Comparison of ENCODE assay signal across 8 cellular contexts in genomic region chr4:74098628-74098995, GRCh38. TPM values are rescaled to one million over a fixed set of nuclear protein-coding genes. Genes with fewer than 3 reads are reported as not detected.
DNase-seq lines count a peak whose midpoint lies in the region; ATAC-seq, FAIRE-seq and TF ChIP-seq lines count a peak whose summit lies in the region.

No MANE protein-coding gene starts in this region.

- H3K27ac ChIP-seq in HEK293 (ENCODE audit: extremely low read depth, low read depth, low read length) = peak overlapping the region; percentile 55; the same call in 1 of the 2 replicates
- peak overlapping the region in 19 of 21 experiments; percentile 39 to 86 (median 70) for H3K27ac ChIP-seq in skin epidermis

- no peak overlapping the region for H3K27ac Mint-ChIP-seq in activated T-helper 2 cell treated with anti-CD3 and anti-CD28 coated beads, Interferon-gamma antibody, Interleukin-2, Interleukin-4, amounts not matched to agents 10 μg/mL and 5 μg/mL and 100 μg/mL, durations not matched to agents 14 hours and 24 hours and 36 hours

- H3K4me3 Mint-ChIP-seq in activated T-helper 2 cell treated with anti-CD3 and anti-CD28 coated beads, Interferon-gamma antibody, Interleukin-2, Interleukin-4, amounts not matched to agents 10 μg/mL and 5 μg/mL and 100 μg/mL, durations not matched to agents 14 hours and 24 hours and 36 hours (ENCODE audit: low read depth) = peak overlapping the region; percentile 73

- POLR2A ChIA-PET in HEK293 (lab: Yijun Ruan, JAX) = interaction anchor here (0.6 kb wide), 1 partner anchor 93 kb away, joined by 3 read pairs; no protein-coding TSS in a partner anchor

- no peak for TF ChIP-seq CTCF in HEK293 (tag by site-specific recombination; IDR thresholded peaks at IDR 0.05)

- no peak for ATAC-seq in HG03342 (IDR thresholded peaks at IDR 0.05; ENCODE audit: unreplicated experiment)

- H3K4me3 ChIP-seq in HEK293 (ENCODE audit: low read depth, low read length) (peak overlapping the region; percentile 45), iPS-11a (ENCODE audit: low read depth, low read length) (peak overlapping the region; percentile 58), skin epidermis (peak overlapping the region; percentile 26 to 57 (median 47))

- H3K36me3 ChIP-seq in HEK293 (ENCODE audit: control insufficient read depth in 2 of 2, insufficient read depth in 1 of 2, low read length in 2 of 2) = no peaks in the 10 kb centered on the region

- H3K9me3 ChIP-seq in HEK293 (ENCODE audit: control insufficient read depth, insufficient read depth, low read depth, low read length) = no peaks in the 10 kb centered on the region

- peaks cover 52% of the 10 kb centered on the region for H3K27me3 Mint-ChIP-seq in activated T-helper 2 cell treated with anti-CD3 and anti-CD28 coated beads, Interferon-gamma antibody, Interleukin-2, Interleukin-4, amounts not matched to agents 10 μg/mL and 5 μg/mL and 100 μg/mL, durations not matched to agents 14 hours and 24 hours and 36 hours (ENCODE audit: low read depth)

- H3K9me3 Mint-ChIP-seq in activated T-helper 2 cell treated with anti-CD3 and anti-CD28 coated beads, Interferon-gamma antibody, Interleukin-2, Interleukin-4, amounts not matched to agents 10 μg/mL and 5 μg/mL and 100 μg/mL, durations not matched to agents 14 hours and 24 hours and 36 hours = no peaks in the 10 kb centered on the region

- H3K4me1 ChIP-seq in HEK293 (ENCODE audit: control insufficient read depth, insufficient read depth, low read length) = no peaks in the 10 kb centered on the region

- no peak for DNase-seq in activated T-helper 2 cell treated with anti-CD3 and anti-CD28 coated beads, Interferon-gamma antibody, Interleukin-2, Interleukin-4, amounts not matched to agents 10 μg/mL and 5 μg/mL and 100 μg/mL, durations not matched to agents 14 hours and 24 hours and 36 hours (ENCODE audit: low spot score)
- DNase-seq in GM19239 (ENCODE audit: insufficient read length, low spot score) (no peak), NOMO-1 (lab: John Stamatoyannopoulos, UW; ENCODE audit: unreplicated experiment in 2 of 2) (no peak), SHP77 treated with DMSO at 0.1 percent for 48 hours (lab: John Stamatoyannopoulos, UW) (no peak)

- H3K4me1 Mint-ChIP-seq in activated T-helper 2 cell treated with anti-CD3 and anti-CD28 coated beads, Interferon-gamma antibody, Interleukin-2, Interleukin-4, amounts not matched to agents 10 μg/mL and 5 μg/mL and 100 μg/mL, durations not matched to agents 14 hours and 24 hours and 36 hours (ENCODE audit: low read depth) = peaks cover 9% of the 10 kb centered on the region

- no peaks in the 10 kb centered on the region for H3K36me3 Mint-ChIP-seq in activated T-helper 2 cell treated with anti-CD3 and anti-CD28 coated beads, Interferon-gamma antibody, Interleukin-2, Interleukin-4, amounts not matched to agents 10 μg/mL and 5 μg/mL and 100 μg/mL, durations not matched to agents 14 hours and 24 hours and 36 hours (ENCODE audit: low read depth)

- intact Hi-C loops in activated T-helper 2 cell treated with anti-CD3 and anti-CD28 coated beads, Interferon-gamma antibody, Interleukin-2, Interleukin-4, amounts not matched to agents 10 μg/mL and 5 μg/mL and 100 μg/mL, durations not matched to agents 14 hours and 24 hours and 36 hours (cut with micrococcal nuclease) = no loop called here

- CTCF ChIA-PET in HEK293 (lab: Yijun Ruan, JAX) = interaction anchor here (0.7 to 2.7 kb wide), 8 partner anchors 10 to 437 kb away, joined by 3 to 8 read pairs (median 4); partner anchors contain the start of genes CXCL1 and CXCL3

- no peak for FAIRE-seq in GM19239 (lab: Jason Lieb, UNC)

TF ChIP-seq in HEK293, 187 proteins besides CTCF, POLR2A, EP300 and RAD21:
- TF ChIP-seq YY2 (tag by site-specific recombination; IDR thresholded peaks at IDR 0.05) (no peak), ZNF214 (tag by site-specific recombination; IDR thresholded peaks at IDR 0.05; ENCODE audit: borderline replicate concordance) (no peak), ZNF248 (tag by site-specific recombination; IDR thresholded peaks at IDR 0.05) (no peak), EGR2 (tag by site-specific recombination; IDR thresholded peaks at IDR 0.05; ENCODE audit: low read depth) (no peak), SETDB1 (IDR thresholded peaks at IDR 0.05; ENCODE audit: insufficient read length, low read length) (no peak), FEZF1 (tag by site-specific recombination; IDR thresholded peaks at IDR 0.05) (no peak), ZFP69B (tag by site-specific recombination; IDR thresholded peaks at IDR 0.05) (no peak), ZNF600 (tag by site-specific recombination; IDR thresholded peaks at IDR 0.05) (no peak), ZNF747 (tag by site-specific recombination; IDR thresholded peaks at IDR 0.05) (no peak), ZNF274 (IDR thresholded peaks at IDR 0.05; ENCODE audit: low read length) (no peak), ZNF274 (tag by site-specific recombination; IDR thresholded peaks at IDR 0.05; ENCODE audit: borderline replicate concordance) (no peak), BCL6B (tag by site-specific recombination; IDR thresholded peaks at IDR 0.05) (no peak), KLF1 (tag by site-specific recombination; IDR thresholded peaks at IDR 0.05) (no peak), ZNF449 (tag by site-specific recombination; IDR thresholded peaks at IDR 0.05) (no peak)

RNA-seq across cellular contexts. Expression of gene CXCL2, which starts 0.4 kb away (rescaled TPM):
- total RNA-seq in activated T-helper 2 cell treated with anti-CD3 and anti-CD28 coated beads, Interferon-gamma antibody, Interleukin-2, Interleukin-4, amounts not matched to agents 10 μg/mL and 5 μg/mL and 100 μg/mL, durations not matched to agents 14 hours and 24 hours and 36 hours = not detected in 2 replicates

RNA-seq across cellular contexts. Expression of gene MTHFD2L, which starts 59.3 kb away (rescaled TPM):
- total RNA-seq in activated T-helper 2 cell treated with anti-CD3 and anti-CD28 coated beads, Interferon-gamma antibody, Interleukin-2, Interleukin-4, amounts not matched to agents 10 μg/mL and 5 μg/mL and 100 μg/mL, durations not matched to agents 14 hours and 24 hours and 36 hours = 8.6 TPM in 2 replicates
